Comparison of ENCODE assay signal across 8 cellular contexts in the genomic region with DNA sequence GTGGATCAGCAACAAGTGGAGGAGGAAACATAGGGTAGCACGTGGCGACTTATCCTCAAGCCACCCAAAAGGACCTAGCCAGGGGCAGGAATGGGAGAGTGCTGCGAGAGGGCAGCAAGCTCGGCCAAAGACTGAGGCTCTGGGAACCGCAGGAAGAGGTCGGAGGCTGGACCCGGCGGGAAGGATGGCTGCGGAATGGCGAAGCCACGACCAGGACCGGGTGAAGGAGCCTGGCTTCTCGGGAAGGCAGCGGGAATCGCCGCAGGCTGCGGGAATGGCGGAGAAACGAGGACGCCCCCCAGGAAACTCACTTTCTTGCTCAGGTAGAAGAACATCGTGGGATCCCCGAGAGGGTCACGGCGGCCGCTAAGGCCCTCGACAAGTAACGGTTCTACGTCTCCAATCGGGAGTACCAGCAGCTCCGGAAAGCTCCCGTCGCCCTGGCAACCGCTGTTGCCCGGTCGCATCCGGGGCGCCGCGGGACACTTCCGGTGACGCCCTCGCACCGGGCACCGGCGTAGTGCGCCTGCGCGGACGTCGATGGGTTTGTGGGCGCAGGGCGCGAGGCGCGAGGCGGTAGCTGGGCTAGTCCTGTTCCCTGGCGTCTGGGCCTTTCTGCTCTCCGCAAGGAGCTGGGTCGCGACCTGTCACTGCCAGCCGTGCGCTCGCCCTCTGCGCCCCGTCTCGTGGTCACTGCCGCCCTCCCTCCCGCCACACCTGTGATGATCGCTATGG. TPM values are rescaled to one million over a fixed set of nuclear protein-coding genes. Genes with fewer than 3 reads are reported as not detected.
DNase-seq lines count a peak whose midpoint lies in the region; ATAC-seq and TF ChIP-seq lines count a peak whose summit lies in the region.

A gene (minus strand): TSS at position 425 of the 735 bp plus-strand sequence. CDS start 90 bp downstream, at position 335.

- TF ChIP-seq POLR2A in ovary (IDR thresholded peaks at IDR 0.05) (peak; percentile 62), thyroid gland (IDR thresholded peaks at IDR 0.05) (peak in 1 of 2 donors; percentile 75)

- DNase-seq in GM10266 (ENCODE audit: extremely low spot score) = peak; percentile 93
- peak; percentile 75 for DNase-seq in NCI-H1092 (lab: John Stamatoyannopoulos, UW)
- DNase-seq in SK-N-MC (ENCODE audit: low read depth, low spot score) = no peak
- peak; percentile 90 to 96 for DNase-seq in cardiac muscle cell (ENCODE audit: low read depth in 1 of 2, low spot score in 1 of 2)
- peak; percentile 87 to 95 (median 92) for DNase-seq in ovary
- DNase-seq in thyroid gland = peak; percentile 93

- H3K4me1 ChIP-seq in cardiac muscle cell (ENCODE audit: low read depth) = peaks cover 8% of the 10 kb centered on the region
- peaks cover 3% of the 10 kb centered on the region for H3K4me1 ChIP-seq in ovary (ENCODE audit: insufficient read depth)
- peaks cover 6 to 10% of the 10 kb centered on the region in 2 donors for H3K4me1 ChIP-seq in thyroid gland

- 0 to 1% (median 0%) methylated on average over 53 to 69 of the region's 69 CpGs for WGBS in ovary, 3 donors
- 1 to 2% methylated on average over 18 to 26 of the region's 69 CpGs for WGBS in thyroid gland, 2 donors

- H3K36me3 ChIP-seq in SK-N-MC (ENCODE audit: insufficient read depth, low read length) = peaks cover 11% of the 10 kb centered on the region
- H3K36me3 ChIP-seq in cardiac muscle cell = no peaks in the 10 kb centered on the region
- no peaks in the 10 kb centered on the region for H3K36me3 ChIP-seq in ovary
- no peaks in the 10 kb centered on the region for H3K36me3 ChIP-seq in thyroid gland

- H3K4me3 Mint-ChIP-seq in activated naive CD8-positive, alpha-beta T cell = peak within 1 kb of the TSS; percentile 95

- peak within 1 kb of the TSS; percentile 81 for H3K27ac Mint-ChIP-seq in activated naive CD8-positive, alpha-beta T cell

- H3K9me3 Mint-ChIP-seq in activated naive CD8-positive, alpha-beta T cell (ENCODE audit: low read depth) = no peaks in the 10 kb centered on the region

- H3K4me1 Mint-ChIP-seq in activated naive CD8-positive, alpha-beta T cell (ENCODE audit: low read depth) = peaks cover 26% of the 10 kb centered on the region

- intact Hi-C loops in ovary (cut with DNase I) = no loop called here
- intact Hi-C loops in thyroid gland (cut with DNase I) = no loop called here

- H3K27me3 Mint-ChIP-seq in activated naive CD8-positive, alpha-beta T cell = peaks cover 2% of the 10 kb centered on the region

- TF ChIP-seq CTCF in GM10266 (IDR thresholded peaks at IDR 0.05; ENCODE audit: control insufficient read depth, insufficient read depth, low read depth, missing control alignments) = no peak
- TF ChIP-seq CTCF in cardiac muscle cell (IDR thresholded peaks at IDR 0.05; ENCODE audit: low read depth, low read length) = no peak
- no peak for TF ChIP-seq CTCF in ovary (IDR thresholded peaks at IDR 0.05)
- no peak for TF ChIP-seq CTCF in thyroid gland (IDR thresholded peaks at IDR 0.05)

- no peaks in the 10 kb centered on the region for H3K9me3 ChIP-seq in SK-N-MC (ENCODE audit: low read depth, low read length)
- no peaks in the 10 kb centered on the region for H3K9me3 ChIP-seq in cardiac muscle cell (ENCODE audit: low read depth)
- no peaks in the 10 kb centered on the region for H3K9me3 ChIP-seq in ovary
- no peaks in the 10 kb centered on the region for H3K9me3 ChIP-seq in thyroid gland

- peak within 1 kb of the TSS; percentile 69 for H3K9ac ChIP-seq in SK-N-MC (ENCODE audit: insufficient read length)

- peak; percentile 96 for ATAC-seq in HG02588 (IDR thresholded peaks at IDR 0.05; ENCODE audit: unreplicated experiment)

- H3K4me3 ChIP-seq in SK-N-MC (peak within 1 kb of the TSS; percentile 98), cardiac muscle cell (peak within 1 kb of the TSS; percentile 59), ovary (peak within 1 kb of the TSS; percentile 62), thyroid gland (replicated peaks in 1 of 3) (peak within 1 kb of the TSS; percentile 63 to 82 (median 76))

- TF ChIP-seq EP300 in ovary (IDR thresholded peaks at IDR 0.05) = no peak

- H3K27ac ChIP-seq in SK-N-MC (no peak within 1 kb of the TSS), cardiac muscle cell (peak within 1 kb of the TSS; percentile 33), ovary (peak within 1 kb of the TSS in 1 of 2 donors; percentile 11), thyroid gland (peak within 1 kb of the TSS in 2 of 3 donors; percentile 15 to 26)

- peaks cover 3% of the 10 kb centered on the region for H3K36me3 Mint-ChIP-seq in activated naive CD8-positive, alpha-beta T cell

- no peaks in the 10 kb centered on the region for H3K27me3 ChIP-seq in cardiac muscle cell
- no peaks in the 10 kb centered on the region for H3K27me3 ChIP-seq in ovary
- no peaks in the 10 kb centered on the region for H3K27me3 ChIP-seq in thyroid gland

RNA-seq across cellular contexts. Expression of the gene that starts here (rescaled TPM):
- total RNA-seq in cardiac muscle cell (6.9 and 10.1 TPM in 2 replicates), ovary (10 to 100 TPM; 12.3 to 19.3 (median 15.2) TPM), thyroid gland (10 to 100 TPM; 17.6 to 19.2 (median 18.1) TPM)
- polyA plus RNA-seq in cardiac muscle cell (4.8 and 6.7 TPM in 2 replicates), ovary (1 to 10 TPM; 7.1 to 10.0 TPM)
